In genomic region chr5:88829773-88830172, GRCh38 we compare ENCODE assay signal across 13 cellular contexts. TPM values are rescaled to one million over a fixed set of nuclear protein-coding genes. Genes with fewer than 3 reads are reported as not detected.
DNase-seq lines count a peak whose midpoint lies in the region; ATAC-seq and TF ChIP-seq lines count a peak whose summit lies in the region.
"Had no signal": no experiment of that assay in that cellular context is flagged by ENCODE, and none has a peak within 500 bp of the region (broad histone marks: within the 10 kb centered on the region; RNA-seq: fewer than 3 reads in every experiment).

No MANE protein-coding gene starts in this region.

- CTCF ChIA-PET in activated naive CD4-positive, alpha-beta T cell treated with anti-CD3 and anti-CD28 coated beads, Interleukin-2, amount 10 ng/mL, durations not matched to agents 7 days and 5 days (lab: Charles Lee): no interaction called here

- H3K9me3 Mint-ChIP-seq in activated naive CD4-positive, alpha-beta T cell treated with anti-CD3 and anti-CD28 coated beads, Interleukin-2, amount 10 ng/mL, durations not matched to agents 7 days and 5 days: no peaks in the 10 kb centered on the region
- H3K9me3 Mint-ChIP-seq: neural crest cell; T-helper 2 cell treated with Interferon-gamma antibody and Interleukin-4, amounts not matched to agents 5 μg/mL and 100 μg/mL, for 36 hours had no signal

- H3K27me3 ChIP-seq in dorsolateral prefrontal cortex (no peaks in the 10 kb centered on the region), prostate gland (replicated peaks; ENCODE audit: insufficient read depth) (no peaks in the 10 kb centered on the region), foreskin keratinocyte (no peaks in the 10 kb centered on the region)

- no peaks in the 10 kb centered on the region for H3K9me3 ChIP-seq in prostate gland

- no peaks in the 10 kb centered on the region for H3K36me3 Mint-ChIP-seq in activated naive CD4-positive, alpha-beta T cell treated with anti-CD3 and anti-CD28 coated beads, Interleukin-2, amount 10 ng/mL, durations not matched to agents 7 days and 5 days

- H3K36me3 ChIP-seq in prostate gland: no peaks in the 10 kb centered on the region

- H3K4me3 ChIP-seq in AG10803 (ENCODE audit: low read length): peak overlapping the region; percentile 42
- peak overlapping the region in 38 of 59 donors; percentile 0 to 54 (median 20) for H3K4me3 ChIP-seq in dorsolateral prefrontal cortex
- no peak overlapping the region for H3K4me3 ChIP-seq in prostate gland

- no peak for TF ChIP-seq CTCF in AG10803 (conservative IDR thresholded peaks at IDR 0.05; ENCODE audit: low read length)
- no peak for TF ChIP-seq CTCF in dorsolateral prefrontal cortex (IDR thresholded peaks at IDR 0.05 in 54 of 56, conservative IDR thresholded peaks at IDR 0.05 in 2 of 56; ENCODE audit: low read depth in 1 of 56, partially characterized antibody in 56 of 56)
- TF ChIP-seq CTCF in prostate gland (IDR thresholded peaks at IDR 0.05): no peak
- no peak for TF ChIP-seq CTCF in foreskin keratinocyte (conservative IDR thresholded peaks at IDR 0.05)

- DNase-seq in AG10803 (ENCODE audit: low read depth) (peak; percentile 23), Kasumi-1 (lab: John Stamatoyannopoulos, UW) (peak; percentile 23 to 33), dorsolateral prefrontal cortex (no peak), prostate gland (ENCODE audit: low spot score) (no peak), NCI-H446 (lab: John Stamatoyannopoulos, UW) (no peak), foreskin keratinocyte (no peak)
- no peak for DNase-seq in activated naive CD4-positive, alpha-beta T cell treated with anti-CD3 and anti-CD28 coated beads, Interleukin-2, amount 10 ng/mL, durations not matched to agents 7 days and 5 days
- DNase-seq: GOT3, IMR-90, NCI-H2107 had no signal

- 86% methylated on average over 3 of the region's 3 CpGs for WGBS in prostate gland

- intact Hi-C loops in dorsolateral prefrontal cortex (cut with DNase I): loop anchor here in 1 of 2 donors (10.0 kb wide), 2 partner anchors 45 to 95 kb away; no protein-coding TSS in a partner anchor
- intact Hi-C loops in prostate gland (cut with DNase I): loop anchor here (5.0 kb wide), 1 partner anchor 42 kb away; no protein-coding TSS in a partner anchor

- peak overlapping the region in 58 of 59 donors; percentile 17 to 94 (median 76) for H3K27ac ChIP-seq in dorsolateral prefrontal cortex
- H3K27ac ChIP-seq in prostate gland: peak overlapping the region; percentile 7 to 14
- no peak overlapping the region for H3K27ac ChIP-seq in foreskin keratinocyte

- H3K27ac Mint-ChIP-seq in activated naive CD4-positive, alpha-beta T cell treated with anti-CD3 and anti-CD28 coated beads, Interleukin-2, amount 10 ng/mL, durations not matched to agents 7 days and 5 days: no peak overlapping the region

- peaks cover 4% of the 10 kb centered on the region for H3K27me3 Mint-ChIP-seq in activated naive CD4-positive, alpha-beta T cell treated with anti-CD3 and anti-CD28 coated beads, Interleukin-2, amount 10 ng/mL, durations not matched to agents 7 days and 5 days

- H3K4me1 ChIP-seq in prostate gland (replicated peaks) (no peaks in the 10 kb centered on the region), foreskin keratinocyte (no peaks in the 10 kb centered on the region)

- TF ChIP-seq POLR2A in prostate gland (IDR thresholded peaks at IDR 0.05): no peak

- ATAC-seq in foreskin keratinocyte (no peak), SK-N-SH treated with all-trans-retinoic acid at 6 μM for 48 hours (no peak)

- peaks cover 45% of the 10 kb centered on the region for H3K4me1 Mint-ChIP-seq in activated naive CD4-positive, alpha-beta T cell treated with anti-CD3 and anti-CD28 coated beads, Interleukin-2, amount 10 ng/mL, durations not matched to agents 7 days and 5 days

- no peak overlapping the region for H3K4me3 Mint-ChIP-seq in activated naive CD4-positive, alpha-beta T cell treated with anti-CD3 and anti-CD28 coated beads, Interleukin-2, amount 10 ng/mL, durations not matched to agents 7 days and 5 days
- H3K4me3 Mint-ChIP-seq: neural crest cell had no signal

TF ChIP-seq in SK-N-SH treated with all-trans-retinoic acid at 6 μM for 48 hours, 23 proteins besides CTCF, POLR2A, EP300 and RAD21:
- TF ChIP-seq TCF4 (CRISPR knock-in tag; IDR thresholded peaks at IDR 0.05; ENCODE audit: borderline replicate concordance) (no peak), TSHZ2 (CRISPR knock-in tag; IDR thresholded peaks at IDR 0.05) (no peak), CSDC2 (CRISPR knock-in tag; IDR thresholded peaks at IDR 0.05) (no peak), ZC3H10 (CRISPR knock-in tag; IDR thresholded peaks at IDR 0.05) (no peak), BACH2 (CRISPR knock-in tag; IDR thresholded peaks at IDR 0.05; ENCODE audit: borderline replicate concordance) (no peak), ZFP30 (CRISPR knock-in tag; IDR thresholded peaks at IDR 0.05) (no peak), ISL1 (CRISPR knock-in tag; IDR thresholded peaks at IDR 0.05) (no peak), ESRRG (CRISPR knock-in tag; IDR thresholded peaks at IDR 0.05) (no peak), OSR1 (CRISPR knock-in tag; IDR thresholded peaks at IDR 0.05) (no peak)

RNA-seq across cellular contexts. Expression of gene MEF2C, which starts 53.2 kb away (rescaled TPM):
- total RNA-seq in dorsolateral prefrontal cortex (100 to 1,000 TPM; 147 to 673 (median 441) TPM), prostate gland (10 to 100 TPM; 13.9 to 44.0 TPM), foreskin keratinocyte (0.41 and 0.56 TPM in 2 replicates)
- 0.09 TPM in 2 replicates for polyA plus RNA-seq in foreskin keratinocyte

Comparison
In these comparisons a context has a peak if more than half of its experiments do, and no peak if none do; other contexts are left out.
1. DNase-seq: peak in AG10803 (single experiment) and Kasumi-1 (2 of 2); none in dorsolateral prefrontal cortex (0 of 10), prostate gland (single experiment), activated naive CD4-positive, alpha-beta T cell treated with anti-CD3 and anti-CD28 coated beads, Interleukin-2, amount 10 ng/mL, durations not matched to agents 7 days and 5 days (single experiment), NCI-H446 (0 of 2) and foreskin keratinocyte (0 of 2).
2. H3K4me3 ChIP-seq: peak in AG10803 (single experiment) and dorsolateral prefrontal cortex (38 of 59); none in prostate gland (0 of 2).